In genomic region chr7:903921-904755, GRCh38 we compare ENCODE assay signal across 1 cellular context.
TF ChIP-seq lines count a peak whose summit lies in the region.

No MANE protein-coding gene starts in this region.

TF ChIP-seq in A549, 52 proteins besides CTCF, POLR2A, EP300 and RAD21 (continued from another document):
- TF ChIP-seq, protein P1, sequence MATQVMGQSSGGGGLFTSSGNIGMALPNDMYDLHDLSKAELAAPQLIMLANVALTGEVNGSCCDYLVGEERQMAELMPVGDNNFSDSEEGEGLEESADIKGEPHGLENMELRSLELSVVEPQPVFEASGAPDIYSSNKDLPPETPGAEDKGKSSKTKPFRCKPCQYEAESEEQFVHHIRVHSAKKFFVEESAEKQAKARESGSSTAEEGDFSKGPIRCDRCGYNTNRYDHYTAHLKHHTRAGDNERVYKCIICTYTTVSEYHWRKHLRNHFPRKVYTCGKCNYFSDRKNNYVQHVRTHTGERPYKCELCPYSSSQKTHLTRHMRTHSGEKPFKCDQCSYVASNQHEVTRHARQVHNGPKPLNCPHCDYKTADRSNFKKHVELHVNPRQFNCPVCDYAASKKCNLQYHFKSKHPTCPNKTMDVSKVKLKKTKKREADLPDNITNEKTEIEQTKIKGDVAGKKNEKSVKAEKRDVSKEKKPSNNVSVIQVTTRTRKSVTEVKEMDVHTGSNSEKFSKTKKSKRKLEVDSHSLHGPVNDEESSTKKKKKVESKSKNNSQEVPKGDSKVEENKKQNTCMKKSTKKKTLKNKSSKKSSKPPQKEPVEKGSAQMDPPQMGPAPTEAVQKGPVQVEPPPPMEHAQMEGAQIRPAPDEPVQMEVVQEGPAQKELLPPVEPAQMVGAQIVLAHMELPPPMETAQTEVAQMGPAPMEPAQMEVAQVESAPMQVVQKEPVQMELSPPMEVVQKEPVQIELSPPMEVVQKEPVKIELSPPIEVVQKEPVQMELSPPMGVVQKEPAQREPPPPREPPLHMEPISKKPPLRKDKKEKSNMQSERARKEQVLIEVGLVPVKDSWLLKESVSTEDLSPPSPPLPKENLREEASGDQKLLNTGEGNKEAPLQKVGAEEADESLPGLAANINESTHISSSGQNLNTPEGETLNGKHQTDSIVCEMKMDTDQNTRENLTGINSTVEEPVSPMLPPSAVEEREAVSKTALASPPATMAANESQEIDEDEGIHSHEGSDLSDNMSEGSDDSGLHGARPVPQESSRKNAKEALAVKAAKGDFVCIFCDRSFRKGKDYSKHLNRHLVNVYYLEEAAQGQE (IDR thresholded peaks at IDR 0.05): no peak
- no peak for TF ChIP-seq FOSL2 (IDR thresholded peaks at IDR 0.05)
- no peak for TF ChIP-seq FOSL2 (CRISPR knock-in tag; IDR thresholded peaks at IDR 0.05)
- no peak for TF ChIP-seq ATOH8 (CRISPR knock-in tag; IDR thresholded peaks at IDR 0.05; ENCODE audit: low read depth)
- TF ChIP-seq TP53 (CRISPR knock-in tag; IDR thresholded peaks at IDR 0.05): no peak
- TF ChIP-seq JUN (IDR thresholded peaks at IDR 0.05): no peak
- TF ChIP-seq HOXB5 (CRISPR knock-in tag; IDR thresholded peaks at IDR 0.05): no peak
- no peak for TF ChIP-seq HDAC2 (IDR thresholded peaks at IDR 0.05)
- TF ChIP-seq RFX5 (IDR thresholded peaks at IDR 0.05): no peak
- TF ChIP-seq ZC3H11A (IDR thresholded peaks at IDR 0.05): no peak
- TF ChIP-seq CEBPB (IDR thresholded peaks at IDR 0.05): no peak
- no peak for TF ChIP-seq HOXB13 (CRISPR knock-in tag; IDR thresholded peaks at IDR 0.05; ENCODE audit: low read depth)
